In genomic region chr16:57530104-57530522, GRCh38 we compare ENCODE assay signal across 8 cellular contexts. TPM values are rescaled to one million over a fixed set of nuclear protein-coding genes. Genes with fewer than 3 reads are reported as not detected.
DNase-seq lines count a peak whose midpoint lies in the region; ATAC-seq, FAIRE-seq and TF ChIP-seq lines count a peak whose summit lies in the region.

No MANE protein-coding gene starts in this region.

- H3K9me3 Mint-ChIP-seq in activated naive CD8-positive, alpha-beta T cell treated with anti-CD3 and anti-CD28 coated beads for 36 hours = no peaks in the 10 kb centered on the region

- no peak for TF ChIP-seq CTCF in SK-N-SH (IDR thresholded peaks at IDR 0.05)

- H3K9me3 ChIP-seq in SK-N-SH = no peaks in the 10 kb centered on the region

- H3K36me3 ChIP-seq in SK-N-SH (replicated peaks in 1 of 2; ENCODE audit: control insufficient read depth in 1 of 2, insufficient read depth in 2 of 2, low read length in 1 of 2) = peaks cover 5 to 10% of the 10 kb centered on the region in 2 experiments

- H3K27me3 Mint-ChIP-seq in activated naive CD8-positive, alpha-beta T cell treated with anti-CD3 and anti-CD28 coated beads for 36 hours = no peaks in the 10 kb centered on the region

- H4K20me1 ChIP-seq in SK-N-SH (ENCODE audit: insufficient read depth) = no peaks in the 10 kb centered on the region

- H3K9ac ChIP-seq in SK-N-SH = 0 out of 2 replicates have a peak overlapping the region, but pooled peaks have one; percentile 13

- ATAC-seq in HG02885 (IDR thresholded peaks at IDR 0.05; ENCODE audit: poor library complexity, unreplicated experiment) = peak; percentile 77

- H2AFZ ChIP-seq in SK-N-SH (ENCODE audit: low read depth) = no peak overlapping the region

- peaks cover 2% of the 10 kb centered on the region for H3K36me3 Mint-ChIP-seq in activated naive CD8-positive, alpha-beta T cell treated with anti-CD3 and anti-CD28 coated beads for 36 hours

- peak; percentile 96 for FAIRE-seq in GM18507 (lab: Jason Lieb, UNC)

- no peak for TF ChIP-seq EP300 in SK-N-SH (IDR thresholded peaks at IDR 0.05; ENCODE audit: borderline replicate concordance in 1 of 2, low read depth in 1 of 2, low read length in 1 of 2)

- no peaks in the 10 kb centered on the region for H3F3A ChIP-seq in SK-N-SH (replicated peaks; ENCODE audit: insufficient read depth)

- no peak for TF ChIP-seq RAD21 in SK-N-SH (IDR thresholded peaks at IDR 0.05; ENCODE audit: low read length)

- peaks cover 7% of the 10 kb centered on the region; the same call in 1 of the 2 replicates for H3K79me2 ChIP-seq in SK-N-SH (ENCODE audit: insufficient read depth)

- peak overlapping the region in 1 of 2 experiments; percentile 51; a peak in 1 of 4 replicates for H3K27ac ChIP-seq in SK-N-SH (ENCODE audit: low read depth in 2 of 2, low read length in 1 of 2)

- H3K4me1 ChIP-seq in SK-N-SH (ENCODE audit: control insufficient read depth in 1 of 2, insufficient read depth in 2 of 2, low read depth in 1 of 2, low read length in 1 of 2) = peaks cover 30 to 33% of the 10 kb centered on the region in 2 experiments; a peak in 3 of 4 replicates

- no peaks in the 10 kb centered on the region for H3K9me2 ChIP-seq in SK-N-SH

- H3K4me3 Mint-ChIP-seq in activated naive CD8-positive, alpha-beta T cell treated with anti-CD3 and anti-CD28 coated beads for 36 hours = peak overlapping the region; percentile 53

- 23% methylated on average over 6 of the region's 7 CpGs for WGBS in SK-N-SH (ENCODE audit: low lambda C conversion rate)

- peak overlapping the region; percentile 69 for H3K4me2 ChIP-seq in SK-N-SH

- POLR2A ChIA-PET in SK-N-SH (lab: Yijun Ruan, JAX) = no interaction called here

- H3K27me3 ChIP-seq in SK-N-SH (ENCODE audit: insufficient read depth) = no peaks in the 10 kb centered on the region

- H3K27ac Mint-ChIP-seq in activated naive CD8-positive, alpha-beta T cell treated with anti-CD3 and anti-CD28 coated beads for 36 hours = peak overlapping the region; percentile 93

- H3K4me1 Mint-ChIP-seq in activated naive CD8-positive, alpha-beta T cell treated with anti-CD3 and anti-CD28 coated beads for 36 hours = peaks cover 52% of the 10 kb centered on the region

- H3K4me3 ChIP-seq in SK-N-SH (ENCODE audit: low read depth in 2 of 2, low read length in 1 of 2) = no peak overlapping the region

- DNase-seq in GM18507 (ENCODE audit: extremely low spot score, insufficient read length, low read depth) (no peak), SK-N-SH (peak; percentile 30), kidney glomerular epithelial cell (lab: John Stamatoyannopoulos, UW) (peak; percentile 71), SIG-M5 treated with dmso at 0.1 percent for 504 hours (lab: John Stamatoyannopoulos, UW; ENCODE audit: unreplicated experiment) (no peak), NCI-H446 treated with DMSO at 0.1 percent for 48 hours (lab: John Stamatoyannopoulos, UW) (no peak)
- peak; percentile 76 for DNase-seq in activated naive CD8-positive, alpha-beta T cell treated with anti-CD3 and anti-CD28 coated beads for 36 hours
- DNase-seq in stimulated activated CD8-positive, alpha-beta memory T cell treated with anti-CD3 and anti-CD28 coated beads, Interleukin-12 subunit alpha, Interleukin-12 subunit beta, amount 100 ng/mL, for 4 hours (ENCODE audit: low read depth) = peak; percentile 61

- CTCF ChIA-PET in SK-N-SH (lab: Yijun Ruan, JAX) = interaction anchor here (0.9 to 3.9 kb wide), 3 partner anchors 10 to 118 kb away, joined by 3 to 21 read pairs (median 15); no protein-coding TSS in a partner anchor

TF ChIP-seq in SK-N-SH, 30 proteins besides CTCF, POLR2A, EP300 and RAD21:
- TF ChIP-seq GABPA (IDR thresholded peaks at IDR 0.05; ENCODE audit: low read depth) (peak; percentile 51; the same call in 1 of the 2 replicates), ELF1 (IDR thresholded peaks at IDR 0.05) (no peak), JUND (IDR thresholded peaks at IDR 0.05) (no peak; the same call in 1 of the 2 replicates), TCF12 (IDR thresholded peaks at IDR 0.05) (no peak; the same call in 1 of the 2 replicates), POLR2AphosphoS5 (IDR thresholded peaks at IDR 0.05; ENCODE audit: low read depth, low read length) (no peak), FOXM1 (IDR thresholded peaks at IDR 0.05; ENCODE audit: low read depth) (no peak), MAX (IDR thresholded peaks at IDR 0.05; ENCODE audit: low read depth) (peak; percentile 40; the same call in 1 of the 2 replicates), FOSL2 (IDR thresholded peaks at IDR 0.05; ENCODE audit: borderline replicate concordance, low read depth) (peak; percentile 76; the same call in 1 of the 2 replicates)

RNA-seq across cellular contexts. Expression of gene CCDC102A, which starts 6.3 kb away (rescaled TPM):
- 17.5 and 26.2 TPM in 2 replicates for polyA plus RNA-seq in SK-N-SH (2012; rRNA removed)
- polyA plus RNA-seq in SK-N-SH (2012; cell fraction: cytosol; rRNA removed) = 13.1 and 17.1 TPM in 2 replicates
- 20.7 and 31.8 TPM in 2 replicates for polyA plus RNA-seq in SK-N-SH (2012; cell fraction: nucleus; rRNA removed)
- total RNA-seq in activated naive CD8-positive, alpha-beta T cell treated with anti-CD3 and anti-CD28 coated beads for 36 hours = 10 to 100 TPM in 1 of 2 experiments, 1 to 10 TPM in 1; 8.7 to 10.2 TPM

RNA-seq across cellular contexts. Expression of gene ADGRG5, which starts 12.3 kb away (rescaled TPM):
- 0.02 and 0.03 TPM in 2 replicates for polyA plus RNA-seq in SK-N-SH (2012; rRNA removed)
- polyA plus RNA-seq in SK-N-SH (2012; cell fraction: cytosol; rRNA removed) = under 0.01 TPM in 2 replicates
- 0.04 and 0.05 TPM in 2 replicates for polyA plus RNA-seq in SK-N-SH (2012; cell fraction: nucleus; rRNA removed)
- total RNA-seq in activated naive CD8-positive, alpha-beta T cell treated with anti-CD3 and anti-CD28 coated beads for 36 hours = 1 to 10 TPM; 1.3 to 1.4 TPM

RNA-seq across cellular contexts. Expression of gene DOK4, which starts 43.8 kb away (rescaled TPM):
- polyA plus RNA-seq in SK-N-SH (2012; rRNA removed) = 28.4 and 36.9 TPM in 2 replicates
- polyA plus RNA-seq in SK-N-SH (2012; cell fraction: cytosol; rRNA removed) = 15.8 and 25.8 TPM in 2 replicates
- polyA plus RNA-seq in SK-N-SH (2012; cell fraction: nucleus; rRNA removed) = 45.1 and 47.5 TPM in 2 replicates
- total RNA-seq in activated naive CD8-positive, alpha-beta T cell treated with anti-CD3 and anti-CD28 coated beads for 36 hours = 1 to 10 TPM; 4.5 to 4.8 TPM

Comparison
In these comparisons a context has a peak if more than half of its experiments do, and no peak if none do; other contexts are left out.
1. DNase-seq: peak in SK-N-SH (single experiment), activated naive CD8-positive, alpha-beta T cell treated with anti-CD3 and anti-CD28 coated beads for 36 hours (single experiment), kidney glomerular epithelial cell (single experiment) and stimulated activated CD8-positive, alpha-beta memory T cell treated with anti-CD3 and anti-CD28 coated beads, Interleukin-12 subunit alpha, Interleukin-12 subunit beta, amount 100 ng/mL, for 4 hours (single experiment); none in GM18507 (single experiment), SIG-M5 treated with dmso at 0.1 percent for 504 hours (single experiment) and NCI-H446 treated with DMSO at 0.1 percent for 48 hours (single experiment).